ENCODE assay signal across 1 cellular context in genomic region chr6:26330835-26331808, GRCh38.
TF ChIP-seq lines count a peak whose summit lies in the region.

No MANE protein-coding gene starts in this region.

TF ChIP-seq in K562, 482 proteins besides CTCF, POLR2A, EP300 and RAD21 (continued from another document and continues in another):
- peak; percentile 56; the same call in 1 of the 2 replicates for TF ChIP-seq ZBTB5 (IDR thresholded peaks at IDR 0.05)
- TF ChIP-seq CTBP1 (IDR thresholded peaks at IDR 0.05; ENCODE audit: borderline replicate concordance), result peak; percentile 78
- peak; percentile 85 for TF ChIP-seq BCOR (IDR thresholded peaks at IDR 0.05)
- 0 out of 2 replicates have a peak, but pooled peaks have one; percentile 8 for TF ChIP-seq CREB3L1 (IDR thresholded peaks at IDR 0.05; ENCODE audit: borderline replicate concordance, low read depth)
- 0 out of 2 replicates have a peak, but pooled peaks have one; percentile 2 for TF ChIP-seq TARDBP (IDR thresholded peaks at IDR 0.05)
- TF ChIP-seq MTF1 (CRISPR knock-in tag; IDR thresholded peaks at IDR 0.05; ENCODE audit: borderline replicate concordance), result no peak
- TF ChIP-seq POU5F1 (IDR thresholded peaks at IDR 0.05; ENCODE audit: borderline replicate concordance, low read depth, low read length, partially characterized antibody), result no peak
- TF ChIP-seq DPF2 (IDR thresholded peaks at IDR 0.05), result peak; percentile 89
- peak; percentile 55 for TF ChIP-seq ZEB2 (IDR thresholded peaks at IDR 0.05)
- no peak for TF ChIP-seq HMG20A (CRISPR knock-in tag; conservative IDR thresholded peaks at IDR 0.05)
- no peak for TF ChIP-seq YY1 (IDR thresholded peaks at IDR 0.05; ENCODE audit: borderline replicate concordance in 1 of 3, control insufficient read depth in 1 of 3, extremely low read depth in 1 of 3, insufficient read depth in 3 of 3, insufficient read length in 1 of 3, insufficient replicate concordance in 2 of 3, low read depth in 1 of 3, low read length in 2 of 3)
- TF ChIP-seq ZNF407 (IDR thresholded peaks at IDR 0.05; ENCODE audit: low read depth), result peak; percentile 38; the same call in 1 of the 2 replicates
- TF ChIP-seq ARID1B (IDR thresholded peaks at IDR 0.05), result peak; percentile 83
- TF ChIP-seq, protein P1, sequence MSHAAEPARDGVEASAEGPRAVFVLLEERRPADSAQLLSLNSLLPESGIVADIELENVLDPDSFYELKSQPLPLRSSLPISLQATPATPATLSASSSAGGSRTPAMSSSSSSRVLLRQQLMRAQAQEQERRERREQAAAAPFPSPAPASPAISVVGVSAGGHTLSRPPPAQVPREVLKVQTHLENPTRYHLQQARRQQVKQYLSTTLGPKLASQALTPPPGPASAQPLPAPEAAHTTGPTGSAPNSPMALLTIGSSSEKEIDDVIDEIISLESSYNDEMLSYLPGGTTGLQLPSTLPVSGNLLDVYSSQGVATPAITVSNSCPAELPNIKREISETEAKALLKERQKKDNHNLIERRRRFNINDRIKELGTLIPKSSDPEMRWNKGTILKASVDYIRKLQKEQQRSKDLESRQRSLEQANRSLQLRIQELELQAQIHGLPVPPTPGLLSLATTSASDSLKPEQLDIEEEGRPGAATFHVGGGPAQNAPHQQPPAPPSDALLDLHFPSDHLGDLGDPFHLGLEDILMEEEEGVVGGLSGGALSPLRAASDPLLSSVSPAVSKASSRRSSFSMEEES (CRISPR knock-in tag; IDR thresholded peaks at IDR 0.05), result no peak
- peak; percentile 40; the same call in 1 of the 2 replicates for TF ChIP-seq MEF2D (tag; conservative IDR thresholded peaks at IDR 0.05; ENCODE audit: low read depth)
- TF ChIP-seq SREBF2 (CRISPR knock-in tag; IDR thresholded peaks at IDR 0.05), result no peak
- peak; percentile 45; the same call in 1 of the 2 replicates for TF ChIP-seq GATAD2B (IDR thresholded peaks at IDR 0.05; ENCODE audit: borderline replicate concordance)
- 0 out of 2 replicates have a peak, but pooled peaks have one; percentile 30 for TF ChIP-seq LARP7 (IDR thresholded peaks at IDR 0.05)
- TF ChIP-seq ZNF79 (CRISPR knock-in tag; IDR thresholded peaks at IDR 0.05; ENCODE audit: low read depth), result 0 out of 2 replicates have a peak, but pooled peaks have one; percentile 25
- TF ChIP-seq SNAPC5 (CRISPR knock-in tag; IDR thresholded peaks at IDR 0.05), result no peak
- peak; percentile 13; the same call in 1 of the 2 replicates for TF ChIP-seq NCOA1 (IDR thresholded peaks at IDR 0.05; ENCODE audit: low read depth)
- TF ChIP-seq MEIS2 (IDR thresholded peaks at IDR 0.05; ENCODE audit: partially characterized antibody), result peak; percentile 78
- TF ChIP-seq, protein P2, sequence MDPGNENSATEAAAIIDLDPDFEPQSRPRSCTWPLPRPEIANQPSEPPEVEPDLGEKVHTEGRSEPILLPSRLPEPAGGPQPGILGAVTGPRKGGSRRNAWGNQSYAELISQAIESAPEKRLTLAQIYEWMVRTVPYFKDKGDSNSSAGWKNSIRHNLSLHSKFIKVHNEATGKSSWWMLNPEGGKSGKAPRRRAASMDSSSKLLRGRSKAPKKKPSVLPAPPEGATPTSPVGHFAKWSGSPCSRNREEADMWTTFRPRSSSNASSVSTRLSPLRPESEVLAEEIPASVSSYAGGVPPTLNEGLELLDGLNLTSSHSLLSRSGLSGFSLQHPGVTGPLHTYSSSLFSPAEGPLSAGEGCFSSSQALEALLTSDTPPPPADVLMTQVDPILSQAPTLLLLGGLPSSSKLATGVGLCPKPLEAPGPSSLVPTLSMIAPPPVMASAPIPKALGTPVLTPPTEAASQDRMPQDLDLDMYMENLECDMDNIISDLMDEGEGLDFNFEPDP (CRISPR knock-in tag; IDR thresholded peaks at IDR 0.05), result no peak
- no peak for TF ChIP-seq ZKSCAN8 (CRISPR knock-in tag; IDR thresholded peaks at IDR 0.05)
- peak; percentile 80 for TF ChIP-seq GATA2 (CRISPR knock-in tag; IDR thresholded peaks at IDR 0.05)
- TF ChIP-seq, protein P3, sequence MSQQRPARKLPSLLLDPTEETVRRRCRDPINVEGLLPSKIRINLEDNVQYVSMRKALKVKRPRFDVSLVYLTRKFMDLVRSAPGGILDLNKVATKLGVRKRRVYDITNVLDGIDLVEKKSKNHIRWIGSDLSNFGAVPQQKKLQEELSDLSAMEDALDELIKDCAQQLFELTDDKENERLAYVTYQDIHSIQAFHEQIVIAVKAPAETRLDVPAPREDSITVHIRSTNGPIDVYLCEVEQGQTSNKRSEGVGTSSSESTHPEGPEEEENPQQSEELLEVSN (IDR thresholded peaks at IDR 0.05; ENCODE audit: borderline replicate concordance in 1 of 2, extremely low read depth in 1 of 2, insufficient read depth in 1 of 2, insufficient read length in 1 of 2, low read depth in 1 of 2, low read length in 1 of 2, poor library complexity in 1 of 2, severe bottlenecking in 1 of 2), result no peak
- no peak for TF ChIP-seq ZC3H11A (IDR thresholded peaks at IDR 0.05; ENCODE audit: low read depth, low read length)
- TF ChIP-seq CEBPB (tag; IDR thresholded peaks at IDR 0.05), result peak; percentile 68
- TF ChIP-seq TAL1 (IDR thresholded peaks at IDR 0.05), result peak; percentile 65
- TF ChIP-seq, protein P4, sequence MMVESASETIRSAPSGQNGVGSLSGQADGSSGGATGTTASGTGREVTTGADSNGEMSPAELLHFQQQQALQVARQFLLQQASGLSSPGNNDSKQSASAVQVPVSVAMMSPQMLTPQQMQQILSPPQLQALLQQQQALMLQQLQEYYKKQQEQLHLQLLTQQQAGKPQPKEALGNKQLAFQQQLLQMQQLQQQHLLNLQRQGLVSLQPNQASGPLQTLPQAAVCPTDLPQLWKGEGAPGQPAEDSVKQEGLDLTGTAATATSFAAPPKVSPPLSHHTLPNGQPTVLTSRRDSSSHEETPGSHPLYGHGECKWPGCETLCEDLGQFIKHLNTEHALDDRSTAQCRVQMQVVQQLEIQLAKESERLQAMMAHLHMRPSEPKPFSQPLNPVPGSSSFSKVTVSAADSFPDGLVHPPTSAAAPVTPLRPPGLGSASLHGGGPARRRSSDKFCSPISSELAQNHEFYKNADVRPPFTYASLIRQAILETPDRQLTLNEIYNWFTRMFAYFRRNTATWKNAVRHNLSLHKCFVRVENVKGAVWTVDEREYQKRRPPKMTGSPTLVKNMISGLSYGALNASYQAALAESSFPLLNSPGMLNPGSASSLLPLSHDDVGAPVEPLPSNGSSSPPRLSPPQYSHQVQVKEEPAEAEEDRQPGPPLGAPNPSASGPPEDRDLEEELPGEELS (CRISPR knock-in tag; IDR thresholded peaks at IDR 0.05; ENCODE audit: borderline replicate concordance), result no peak
- TF ChIP-seq CAMTA2 (CRISPR knock-in tag; conservative IDR thresholded peaks at IDR 0.05), result no peak
- peak; percentile 99 for TF ChIP-seq TBP (optimal IDR thresholded peaks at IDR 0.05; ENCODE audit: low read depth, low read length)
- peak; percentile 69 for TF ChIP-seq SMAD4 (CRISPR knock-in tag; conservative IDR thresholded peaks at IDR 0.05)
- TF ChIP-seq CXXC5 (CRISPR knock-in tag; IDR thresholded peaks at IDR 0.05), result peak; percentile 66
- no peak for TF ChIP-seq NONO (IDR thresholded peaks at IDR 0.05; ENCODE audit: low read depth in 2 of 2, low read length in 1 of 2)
- TF ChIP-seq NEUROD1 (IDR thresholded peaks at IDR 0.05; ENCODE audit: borderline replicate concordance, low read depth, low read length, partially characterized antibody), result peak; percentile 63
- no peak for TF ChIP-seq TCF7 (IDR thresholded peaks at IDR 0.05; ENCODE audit: borderline replicate concordance)
- TF ChIP-seq, protein P5, sequence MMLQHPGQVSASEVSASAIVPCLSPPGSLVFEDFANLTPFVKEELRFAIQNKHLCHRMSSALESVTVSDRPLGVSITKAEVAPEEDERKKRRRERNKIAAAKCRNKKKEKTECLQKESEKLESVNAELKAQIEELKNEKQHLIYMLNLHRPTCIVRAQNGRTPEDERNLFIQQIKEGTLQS (IDR thresholded peaks at IDR 0.05), result peak; percentile 68
- TF ChIP-seq, protein P5 (CRISPR knock-in tag; conservative IDR thresholded peaks at IDR 0.05), result no peak
- TF ChIP-seq ATF2 (CRISPR knock-in tag; IDR thresholded peaks at IDR 0.05), result no peak
- peak in 1 of 2 experiments; percentile 68; a peak in 1 of 4 replicates for TF ChIP-seq RCOR1 (IDR thresholded peaks at IDR 0.05; ENCODE audit: borderline replicate concordance in 1 of 2, low read depth in 2 of 2, low read length in 2 of 2)
- TF ChIP-seq CCAR2 (IDR thresholded peaks at IDR 0.05; ENCODE audit: low read depth, low read length), result no peak
